8 cellular contexts compared by ENCODE assay signal in genomic region chr17:76714822-76715461, GRCh38. TPM values are rescaled to one million over a fixed set of nuclear protein-coding genes. Genes with fewer than 3 reads are reported as not detected.
DNase-seq lines count a peak whose midpoint lies in the region; ATAC-seq, FAIRE-seq and TF ChIP-seq lines count a peak whose summit lies in the region.

No MANE protein-coding gene starts in this region.

- DNase-seq in NCI-H1694 treated with DMSO at 0.1 percent for 48 hours (lab: John Stamatoyannopoulos, UW) (peak; percentile 16), H1 (ENCODE audit: low read depth in 1 of 2, low spot score in 2 of 2) (peak in 1 of 2 experiments; percentile 92), naive B cell (peak; percentile 66), GM19238 (ENCODE audit: insufficient read length, low spot score) (no peak)
- DNase-seq in activated CD8-positive, alpha-beta memory T cell treated with anti-CD3 and anti-CD28 coated beads for 24 hours = peak; percentile 91
- peak; percentile 62 for DNase-seq in stimulated activated naive CD4-positive, alpha-beta T cell treated with Interleukin-2 at 50 U/mL for 16 hours (lab: John Stamatoyannopoulos, UW)

- no peak overlapping the region for H4K91ac ChIP-seq in H1 (replicated peaks; ENCODE audit: insufficient read length, low read length)

- no peaks in the 10 kb centered on the region for H3K9me3 Mint-ChIP-seq in naive B cell

- no peaks in the 10 kb centered on the region for H3K27me3 Mint-ChIP-seq in naive B cell

- no peak overlapping the region for H2BK5ac ChIP-seq in H1 (ENCODE audit: low read depth, low read length)

- no peak overlapping the region for H4K5ac ChIP-seq in H1 (ENCODE audit: insufficient read length, low read depth, low read length)

- H3K18ac ChIP-seq in H1 (ENCODE audit: extremely low read depth, low read length) = no peak overlapping the region

- no peak for TF ChIP-seq POLR2A in H1 (IDR thresholded peaks at IDR 0.05; ENCODE audit: control extremely low read depth in 1 of 2, low read depth in 2 of 2, low read length in 2 of 2)

- peak; percentile 66 to 69 for ATAC-seq in naive B cell (ENCODE audit: low read depth in 2 of 2)
- ATAC-seq in HG03039 (IDR thresholded peaks at IDR 0.05; ENCODE audit: unreplicated experiment) = no peak

- FAIRE-seq in G401.6 (lab: Jason Lieb, UNC) (peak; percentile 82), H1 (lab: Jason Lieb, UNC) (no peak)

- H3K14ac ChIP-seq in H1 (ENCODE audit: insufficient read length) = no peak overlapping the region

- no peaks in the 10 kb centered on the region for H3K9me3 ChIP-seq in H1 (ENCODE audit: insufficient read depth in 2 of 2, low read depth in 1 of 2, low read length in 1 of 2)

- H2BK120ac ChIP-seq in H1 (replicated peaks; ENCODE audit: low read depth, low read length) = no peak overlapping the region

- H2BK12ac ChIP-seq in H1 (ENCODE audit: low read depth, low read length) = no peak overlapping the region

- no peak overlapping the region for H3K4me3 ChIP-seq in H1 (ENCODE audit: extremely low read depth in 1 of 4, insufficient read depth in 2 of 4, low read depth in 3 of 4, low read length in 4 of 4)

- H3K4me3 Mint-ChIP-seq in naive B cell = peak overlapping the region; percentile 16 to 82 (median 46)

- peak overlapping the region; percentile 18 to 95 (median 66) for H3K27ac Mint-ChIP-seq in naive B cell

- peak; percentile 55 to 69 for TF ChIP-seq RAD21 in H1 (IDR thresholded peaks at IDR 0.05 in 1 of 2, conservative IDR thresholded peaks at IDR 0.05 in 1 of 2; ENCODE audit: low read depth in 2 of 2, low read length in 2 of 2)

- H3K36me3 ChIP-seq in H1 (ENCODE audit: control insufficient read depth in 2 of 4, insufficient read depth in 4 of 4, low read length in 3 of 4) = peaks cover 2 to 36% (median 20%) of the 10 kb centered on the region in 4 experiments; a peak in 6 of 8 replicates

- no peaks in the 10 kb centered on the region for H3K79me2 ChIP-seq in H1 (ENCODE audit: control insufficient read depth in 1 of 2, insufficient read depth in 2 of 2, low read length in 2 of 2)

- H3K23ac ChIP-seq in H1 (ENCODE audit: insufficient read length) = no peak overlapping the region

- peak; percentile 53 to 80 (median 70) for TF ChIP-seq CTCF in H1 (IDR thresholded peaks at IDR 0.05; ENCODE audit: control extremely low read depth in 1 of 3, insufficient read depth in 1 of 3, low read depth in 1 of 3, low read length in 3 of 3)

- CTCF ChIA-PET in H1 (lab: Charles Lee; ENCODE audit: partially characterized antibody) = interaction anchor here (0.9 to 10.2 kb wide), 17 partner anchors 9 to 248 kb away, joined by 3 to 155 read pairs (median 6); partner anchors contain the start of gene AANAT

- peaks cover 12 to 35% (median 23%) of the 10 kb centered on the region in 3 donors for H3K4me1 Mint-ChIP-seq in naive B cell

- 37% methylated on average over 4 of the region's 4 CpGs; no CpG with 5 or more reads in 1 of the 2 experiments for WGBS in H1 (ENCODE audit: extremely low coverage in 1 of 2, insufficient coverage in 1 of 2, insufficient read length in 1 of 2, insufficient replicate concordance in 2 of 2, low coverage in 1 of 2, low lambda C conversion rate in 2 of 2, missing lambda C conversion rate in 1 of 2), 2 experiments

- no peak overlapping the region for H2BK20ac ChIP-seq in H1 (ENCODE audit: low read length)

- peaks cover 7 to 16% of the 10 kb centered on the region in 2 donors for H3K36me3 Mint-ChIP-seq in naive B cell

- H2AK5ac ChIP-seq in H1 (ENCODE audit: low read depth, low read length) = no peak overlapping the region

- H3K27me3 ChIP-seq in H1 (replicated peaks in 1 of 4; ENCODE audit: control insufficient read depth in 3 of 4, extremely low read depth in 1 of 4, insufficient read depth in 3 of 4, low read length in 3 of 4) = peaks cover 0 to 3% (median 3%) of the 10 kb centered on the region in 4 experiments; a peak in 5 of 7 replicates

- H3K23me2 ChIP-seq in H1 (ENCODE audit: low read depth, low read length) = peaks cover 7% of the 10 kb centered on the region; the same call in 1 of the 2 replicates

- H2BK15ac ChIP-seq in H1 (ENCODE audit: low read length) = no peak overlapping the region

- H3K4me1 ChIP-seq in H1 (replicated peaks in 1 of 4; ENCODE audit: control insufficient read depth in 3 of 4, insufficient read depth in 4 of 4, low read length in 3 of 4) = peaks cover 2 to 7% (median 5%) of the 10 kb centered on the region in 4 experiments; a peak in 5 of 7 replicates

- no peak overlapping the region for H3K56ac ChIP-seq in H1 (replicated peaks; ENCODE audit: insufficient read length, low read depth, low read length)

- no peak overlapping the region for H3K4ac ChIP-seq in H1 (replicated peaks; ENCODE audit: insufficient read length, low read depth, low read length)

- H3K27ac ChIP-seq in H1 (ENCODE audit: low read depth, low read length) = no peak overlapping the region

- TF ChIP-seq EP300 in H1 (IDR thresholded peaks at IDR 0.05; ENCODE audit: borderline replicate concordance in 1 of 2, low read depth in 2 of 2, low read length in 2 of 2) = no peak

- H4K8ac ChIP-seq in H1 (ENCODE audit: extremely low read depth, insufficient read depth, low read length) = no peak overlapping the region

- H3K79me1 ChIP-seq in H1 (ENCODE audit: low read depth, low read length) = no peaks in the 10 kb centered on the region

- H3K4me2 ChIP-seq in H1 (ENCODE audit: insufficient read depth in 1 of 2, low read depth in 2 of 2, low read length in 2 of 2) = no peak overlapping the region

- H3K9ac ChIP-seq in H1 (replicated peaks in 1 of 4; ENCODE audit: extremely low read depth in 1 of 4, low read depth in 3 of 4, low read length in 3 of 4) = no peak overlapping the region; a peak in 1 of 7 replicates

- peaks cover 0 to 2% of the 10 kb centered on the region in 2 experiments for H4K20me1 ChIP-seq in H1 (replicated peaks in 1 of 2; ENCODE audit: control insufficient read depth in 1 of 2, insufficient read depth in 2 of 2, low read length in 2 of 2)

- no peak overlapping the region for H2AFZ ChIP-seq in H1 (ENCODE audit: low read length)

- POLR2A ChIA-PET in H1 (lab: Charles Lee; ENCODE audit: partially characterized antibody) = no interaction called here

RNA-seq across cellular contexts. Expression of gene MXRA7, which starts 4.2 kb away (rescaled TPM):
- total RNA-seq in H1 (2021; fragmentation: NEBNext Ultra II Directional; extraction: Animal tissue kit (Norgen Biotek cat#: 25700)) = 21.3 and 26.6 TPM in 2 replicates
- polyA plus RNA-seq in H1 (2011; rRNA removed) (12.8 and 17.8 TPM in 2 replicates), naive B cell (ENCODE audit: low read depth in 6 of 6) (1 to 10 TPM; 1.8 to 7.7 (median 3.5) TPM)
- 19.7 TPM for polyA plus RNA-seq in H1 (2011; cell fraction: cytosol; rRNA removed)
- 15.7 TPM for polyA plus RNA-seq in H1 (2011; cell fraction: nucleus; rRNA removed)
- polyA plus RNA-seq in H1 (2012, experiment 1 of 2) = 22.5 to 26.9 TPM (median 24.9 TPM) in 4 replicates
- polyA plus RNA-seq in H1 (2012, experiment 2 of 2) = 28.3 TPM
- 26.7 TPM for polyA plus RNA-seq in H1 (2013, experiment 1 of 2)
- 34.1 TPM for polyA plus RNA-seq in H1 (2013, experiment 2 of 2)
- polyA minus RNA-seq in H1 (2011; rRNA and poly(A)+ RNA removed) = 13.7 and 15.2 TPM in 2 replicates
- polyA minus RNA-seq in H1 (2011; cell fraction: cytosol; rRNA and poly(A)+ RNA removed) = 9.0 TPM
- 6.9 TPM for polyA minus RNA-seq in H1 (2011; cell fraction: nucleus; rRNA and poly(A)+ RNA removed)

RNA-seq across cellular contexts. Expression of gene JMJD6, which starts 11.5 kb away (rescaled TPM):
- total RNA-seq in H1 (2021; fragmentation: NEBNext Ultra II Directional; extraction: Animal tissue kit (Norgen Biotek cat#: 25700)) = 18.6 and 22.2 TPM in 2 replicates
- 8.6 and 10.6 TPM in 2 replicates for polyA plus RNA-seq in H1 (2011; rRNA removed)
- 9.9 TPM for polyA plus RNA-seq in H1 (2011; cell fraction: cytosol; rRNA removed)
- 11.7 TPM for polyA plus RNA-seq in H1 (2011; cell fraction: nucleus; rRNA removed)
- 18.3 to 22.2 TPM (median 19.1 TPM) in 4 replicates for polyA plus RNA-seq in H1 (2012, experiment 1 of 2)
- 9.1 TPM for polyA plus RNA-seq in H1 (2012, experiment 2 of 2)
- polyA plus RNA-seq in H1 (2013, experiment 1 of 2) = 10.0 TPM
- 8.7 TPM for polyA plus RNA-seq in H1 (2013, experiment 2 of 2)
- polyA minus RNA-seq in H1 (2011; rRNA and poly(A)+ RNA removed) = 3.1 and 5.3 TPM in 2 replicates
- polyA minus RNA-seq in H1 (2011; cell fraction: cytosol; rRNA and poly(A)+ RNA removed) = 5.8 TPM
- 6.7 TPM for polyA minus RNA-seq in H1 (2011; cell fraction: nucleus; rRNA and poly(A)+ RNA removed)
- 10 to 100 TPM; 17.4 to 38.2 (median 20.0) TPM for polyA plus RNA-seq in naive B cell (ENCODE audit: low read depth in 6 of 6)

RNA-seq across cellular contexts. Expression of gene METTL23, which starts 11.7 kb away (rescaled TPM):
- 36.1 and 36.2 TPM in 2 replicates for total RNA-seq in H1 (2021; fragmentation: NEBNext Ultra II Directional; extraction: Animal tissue kit (Norgen Biotek cat#: 25700))
- polyA plus RNA-seq in H1 (2011; rRNA removed) = 41.3 and 60.2 TPM in 2 replicates
- 51.3 TPM for polyA plus RNA-seq in H1 (2011; cell fraction: cytosol; rRNA removed)
- 40.3 TPM for polyA plus RNA-seq in H1 (2011; cell fraction: nucleus; rRNA removed)
- polyA plus RNA-seq in H1 (2012, experiment 1 of 2) = 36.4 to 47.2 TPM (median 43.1 TPM) in 4 replicates
- 34.6 TPM for polyA plus RNA-seq in H1 (2012, experiment 2 of 2)
- polyA plus RNA-seq in H1 (2013, experiment 1 of 2) = 40.2 TPM
- polyA plus RNA-seq in H1 (2013, experiment 2 of 2) = 38.5 TPM
- polyA minus RNA-seq in H1 (2011; rRNA and poly(A)+ RNA removed) = 25.9 and 32.3 TPM in 2 replicates
- polyA minus RNA-seq in H1 (2011; cell fraction: cytosol; rRNA and poly(A)+ RNA removed) = 11.8 TPM
- 16.5 TPM for polyA minus RNA-seq in H1 (2011; cell fraction: nucleus; rRNA and poly(A)+ RNA removed)
- 100 to 1,000 TPM; 119 to 177 (median 143) TPM for polyA plus RNA-seq in naive B cell (ENCODE audit: low read depth in 6 of 6)

RNA-seq across cellular contexts. Expression of gene SRSF2, which starts 22.2 kb away (rescaled TPM):
- 397 and 413 TPM in 2 replicates for total RNA-seq in H1 (2021; fragmentation: NEBNext Ultra II Directional; extraction: Animal tissue kit (Norgen Biotek cat#: 25700))
- polyA plus RNA-seq in H1 (2011; rRNA removed) (401 and 479 TPM in 2 replicates), naive B cell (ENCODE audit: low read depth in 6 of 6) (100 to 1,000 TPM in 4 of 6 donors, 10 to 100 TPM in 2; 70.5 to 144 (median 112) TPM)
- 476 TPM for polyA plus RNA-seq in H1 (2011; cell fraction: cytosol; rRNA removed)
- polyA plus RNA-seq in H1 (2011; cell fraction: nucleus; rRNA removed) = 766 TPM
- 293 to 353 TPM (median 324 TPM) in 4 replicates for polyA plus RNA-seq in H1 (2012, experiment 1 of 2)
- polyA plus RNA-seq in H1 (2012, experiment 2 of 2) = 136 TPM
- polyA plus RNA-seq in H1 (2013, experiment 1 of 2) = 351 TPM
- polyA plus RNA-seq in H1 (2013, experiment 2 of 2) = 323 TPM
- 111 TPM in 2 replicates for polyA minus RNA-seq in H1 (2011; rRNA and poly(A)+ RNA removed)
- 337 TPM for polyA minus RNA-seq in H1 (2011; cell fraction: cytosol; rRNA and poly(A)+ RNA removed)
- polyA minus RNA-seq in H1 (2011; cell fraction: nucleus; rRNA and poly(A)+ RNA removed) = 830 TPM

RNA-seq across cellular contexts. Expression of gene MFSD11, which starts 23.0 kb away (rescaled TPM):
- total RNA-seq in H1 (2021; fragmentation: NEBNext Ultra II Directional; extraction: Animal tissue kit (Norgen Biotek cat#: 25700)) = 18.9 and 19.8 TPM in 2 replicates
- 15.1 and 17.7 TPM in 2 replicates for polyA plus RNA-seq in H1 (2011; rRNA removed)
- polyA plus RNA-seq in H1 (2011; cell fraction: cytosol; rRNA removed) = 10.6 TPM
- 27.8 TPM for polyA plus RNA-seq in H1 (2011; cell fraction: nucleus; rRNA removed)
- polyA plus RNA-seq in H1 (2012, experiment 1 of 2) = 13.3 to 15.9 TPM (median 15.0 TPM) in 4 replicates
- 9.3 TPM for polyA plus RNA-seq in H1 (2012, experiment 2 of 2)
- polyA plus RNA-seq in H1 (2013, experiment 1 of 2) = 18.9 TPM
- 18.6 TPM for polyA plus RNA-seq in H1 (2013, experiment 2 of 2)
- polyA minus RNA-seq in H1 (2011; rRNA and poly(A)+ RNA removed) = 22.0 and 30.9 TPM in 2 replicates
- 7.3 TPM for polyA minus RNA-seq in H1 (2011; cell fraction: cytosol; rRNA and poly(A)+ RNA removed)
- 31.0 TPM for polyA minus RNA-seq in H1 (2011; cell fraction: nucleus; rRNA and poly(A)+ RNA removed)
- polyA plus RNA-seq in naive B cell (ENCODE audit: low read depth in 6 of 6) = 10 to 100 TPM; 18.3 to 39.2 (median 23.2) TPM
